ENCODE assay signal across 1 cellular context in genomic region chr6:43053545-43054205, GRCh38.
TF ChIP-seq lines count a peak whose summit lies in the region.

CUL7 (minus strand) TSS chr6:43053851; CDS start chr6:43052788, 1,063 bp downstream.

TF ChIP-seq in HEK293, 187 proteins besides CTCF, POLR2A, EP300 and RAD21 (continued from another document and continues in another):
- TF ChIP-seq ZBTB11 (tag by site-specific recombination; conservative IDR thresholded peaks at IDR 0.05; ENCODE audit: low read depth) (peak; percentile 94), BCL11A (tag by site-specific recombination; IDR thresholded peaks at IDR 0.05; ENCODE audit: low read depth) (no peak), KLF9 (tag by site-specific recombination; IDR thresholded peaks at IDR 0.05; ENCODE audit: low read depth) (peak; percentile 98), ZNF324 (tag by site-specific recombination; IDR thresholded peaks at IDR 0.05) (no peak; the same call in 1 of the 2 replicates), ZNF585B (tag by site-specific recombination; IDR thresholded peaks at IDR 0.05) (no peak), HOXC10 (CRISPR knock-in tag; IDR thresholded peaks at IDR 0.05) (no peak), KLF7 (tag by site-specific recombination; IDR thresholded peaks at IDR 0.05; ENCODE audit: borderline replicate concordance) (peak; percentile 86), ZBTB10 (tag by site-specific recombination; IDR thresholded peaks at IDR 0.05) (0 out of 2 replicates have a peak, but pooled peaks have one; percentile 59), ZNF114 (tag by site-specific recombination; IDR thresholded peaks at IDR 0.05) (no peak), ZNF629 (tag by site-specific recombination; IDR thresholded peaks at IDR 0.05) (peak; percentile 93), ZNF530 (tag by site-specific recombination; IDR thresholded peaks at IDR 0.05; ENCODE audit: low read depth) (no peak), ZNF398 (tag by site-specific recombination; IDR thresholded peaks at IDR 0.05) (peak; percentile 41), ZNF155 (tag by site-specific recombination; IDR thresholded peaks at IDR 0.05) (no peak), PATZ1 (tag by site-specific recombination; IDR thresholded peaks at IDR 0.05) (peak; percentile 93), ZNF394 (tag by site-specific recombination; IDR thresholded peaks at IDR 0.05; ENCODE audit: borderline replicate concordance) (peak; percentile 52; the same call in 1 of the 2 replicates), INSM2 (tag by site-specific recombination; IDR thresholded peaks at IDR 0.05) (0 out of 2 replicates have a peak, but pooled peaks have one; percentile 33), ZNF175 (tag by site-specific recombination; IDR thresholded peaks at IDR 0.05) (no peak), MZF1 (tag by site-specific recombination; IDR thresholded peaks at IDR 0.05; ENCODE audit: borderline replicate concordance) (no peak), ZNF521 (tag by site-specific recombination; IDR thresholded peaks at IDR 0.05) (no peak), ZNF211 (tag by site-specific recombination; IDR thresholded peaks at IDR 0.05; ENCODE audit: low read depth) (no peak), ZNF571 (tag by site-specific recombination; IDR thresholded peaks at IDR 0.05) (no peak), ZNF221 (tag by site-specific recombination; IDR thresholded peaks at IDR 0.05; ENCODE audit: borderline replicate concordance) (no peak), ZNF157 (tag by site-specific recombination; IDR thresholded peaks at IDR 0.05) (no peak), ZNF513 (tag by site-specific recombination; IDR thresholded peaks at IDR 0.05) (no peak), YY2 (tag by site-specific recombination; IDR thresholded peaks at IDR 0.05) (no peak), TSHZ1 (tag by site-specific recombination; IDR thresholded peaks at IDR 0.05; ENCODE audit: borderline replicate concordance) (no peak), ZSCAN30 (tag by site-specific recombination; IDR thresholded peaks at IDR 0.05) (peak; percentile 85), PRDM4 (tag by site-specific recombination; IDR thresholded peaks at IDR 0.05) (no peak), ZNF501 (tag by site-specific recombination; IDR thresholded peaks at IDR 0.05) (peak; percentile 94; the same call in 1 of the 2 replicates), ZNF24 (tag by site-specific recombination; IDR thresholded peaks at IDR 0.05) (peak; percentile 24; the same call in 1 of the 2 replicates), HOXA7 (CRISPR knock-in tag; IDR thresholded peaks at IDR 0.05; ENCODE audit: borderline replicate concordance) (no peak), ZFP69B (tag by site-specific recombination; IDR thresholded peaks at IDR 0.05) (peak; percentile 99), KLF17 (tag by site-specific recombination; IDR thresholded peaks at IDR 0.05) (peak; percentile 59), KLF8 (tag by site-specific recombination; IDR thresholded peaks at IDR 0.05) (peak; percentile 92), ZNF555 (tag by site-specific recombination; conservative IDR thresholded peaks at IDR 0.05) (no peak), SP2 (tag by site-specific recombination; IDR thresholded peaks at IDR 0.05) (peak; percentile 98), SCRT1 (tag by site-specific recombination; IDR thresholded peaks at IDR 0.05; ENCODE audit: borderline replicate concordance) (no peak), ZNF626 (tag by site-specific recombination; IDR thresholded peaks at IDR 0.05) (no peak)
